ENCODE assay signal across 18 cellular contexts in the genomic region with DNA sequence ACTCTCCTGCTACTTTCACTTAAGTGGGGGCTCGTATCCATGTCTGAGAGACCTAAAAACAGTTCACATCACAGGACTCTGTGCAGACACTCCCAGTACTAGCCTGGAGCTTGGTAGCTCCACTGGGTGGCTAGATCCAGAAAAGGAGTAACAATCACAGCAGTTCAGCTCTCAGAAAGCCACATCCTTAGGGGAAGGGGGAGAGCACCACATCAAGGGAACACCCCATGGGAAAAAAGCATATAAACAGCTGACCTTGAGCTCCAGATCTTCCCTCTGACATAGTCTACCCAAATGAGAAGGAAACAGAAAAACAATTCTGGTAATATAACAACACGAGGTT.
DNase-seq lines count a peak whose midpoint lies in the region; ATAC-seq and TF ChIP-seq lines count a peak whose summit lies in the region.
"Had no signal": no experiment of that assay in that cellular context is flagged by ENCODE, and none has a peak within 500 bp of the region (broad histone marks: within the 10 kb centered on the region; RNA-seq: fewer than 3 reads in every experiment).

No MANE protein-coding gene starts in this region.

- H3K9me3 ChIP-seq in BLaER1 treated with 17β-estradiol and CSF1 and Interleukin-3, amounts not matched to agents 10 nM and 100 nM (replicated peaks in 1 of 11): no peaks in the 10 kb centered on the region
- H3K9me3 ChIP-seq in IMR-90 (ENCODE audit: control insufficient read depth, insufficient read depth, low read length): no peaks in the 10 kb centered on the region
- no peaks in the 10 kb centered on the region for H3K9me3 ChIP-seq in mucosa of descending colon
- H3K9me3 ChIP-seq: ascending aorta, tibial artery had no signal

- 0 out of 2 replicates have a peak, but pooled peaks cover 3% of the 10 kb centered on the region for H3K9me3 Mint-ChIP-seq in WTC11
- H3K9me3 Mint-ChIP-seq: activated T-helper 2 cell treated with anti-CD3 and anti-CD28 coated beads, Interferon-gamma antibody, Interleukin-2, Interleukin-4, amounts not matched to agents 10 μg/mL and 5 μg/mL and 100 μg/mL, durations not matched to agents 14 hours and 24 hours and 36 hours; stimulated activated naive CD8-positive, alpha-beta T cell treated with anti-CD3 and anti-CD28 coated beads, Interleukin-15, Interleukin-2, amounts not matched to agents 100 ng/mL and 50 ng/mL, for 24 hours had no signal

- H3K4me3 Mint-ChIP-seq in WTC11: no peak overlapping the region
- H3K4me3 Mint-ChIP-seq: activated naive CD8-positive, alpha-beta T cell; stimulated activated naive CD8-positive, alpha-beta T cell treated with anti-CD3 and anti-CD28 coated beads, Interleukin-15, Interleukin-2, amounts not matched to agents 100 ng/mL and 50 ng/mL, for 24 hours had no signal

- H3K27ac Mint-ChIP-seq in WTC11: peak overlapping the region; percentile 58
- H3K27ac Mint-ChIP-seq: activated naive CD8-positive, alpha-beta T cell; activated T-helper 2 cell treated with anti-CD3 and anti-CD28 coated beads, Interferon-gamma antibody, Interleukin-2, Interleukin-4, amounts not matched to agents 10 μg/mL and 5 μg/mL and 100 μg/mL, durations not matched to agents 14 hours and 24 hours and 36 hours; stimulated activated naive CD8-positive, alpha-beta T cell treated with anti-CD3 and anti-CD28 coated beads, Interleukin-15, Interleukin-2, amounts not matched to agents 100 ng/mL and 50 ng/mL, for 24 hours had no signal

- H3K4me1 ChIP-seq in BLaER1 treated with 17β-estradiol and CSF1 and Interleukin-3, amounts not matched to agents 10 nM and 100 nM: peaks cover 20 to 25% (median 22%) of the 10 kb centered on the region in 10 experiments
- H3K4me1 ChIP-seq in IMR-90 (ENCODE audit: control insufficient read depth, insufficient read depth, low read length): no peaks in the 10 kb centered on the region
- H3K4me1 ChIP-seq in mucosa of descending colon (ENCODE audit: low read depth): no peaks in the 10 kb centered on the region
- H3K4me1 ChIP-seq: ascending aorta had no signal

- no peaks in the 10 kb centered on the region for H3K36me3 ChIP-seq in BLaER1 treated with 17β-estradiol and CSF1 and Interleukin-3, amounts not matched to agents 10 nM and 100 nM
- H3K36me3 ChIP-seq in IMR-90 (ENCODE audit: control insufficient read depth, insufficient read depth, low read length) (no peaks in the 10 kb centered on the region), mucosa of descending colon (ENCODE audit: low read depth) (no peaks in the 10 kb centered on the region)
- H3K36me3 ChIP-seq: ascending aorta, tibial artery had no signal

- H2AK5ac ChIP-seq in IMR-90 (ENCODE audit: low read depth, low read length): no peak overlapping the region

- POLR2A ChIA-PET in IMR-90 (lab: Charles Lee; ENCODE audit: unreplicated experiment): no interaction called here
- POLR2A ChIA-PET in WTC11 (lab: Charles Lee): interaction anchor here (0.6 kb wide), 1 partner anchor 288 kb away, joined by 3 read pairs; no protein-coding TSS in a partner anchor

- TF ChIP-seq RAD21 in IMR-90 (IDR thresholded peaks at IDR 0.05; ENCODE audit: low read length): no peak

- no peaks in the 10 kb centered on the region for H3K27me3 ChIP-seq in BLaER1 treated with 17β-estradiol and CSF1 and Interleukin-3, amounts not matched to agents 10 nM and 100 nM
- no peaks in the 10 kb centered on the region for H3K27me3 ChIP-seq in IMR-90 (ENCODE audit: control insufficient read depth, insufficient read depth, low read length)
- H3K27me3 ChIP-seq: ascending aorta, tibial artery had no signal

- no peak overlapping the region for H2AFZ ChIP-seq in IMR-90 (replicated peaks; ENCODE audit: low read length, poor library complexity)

- no peak overlapping the region for H3K4ac ChIP-seq in IMR-90 (ENCODE audit: low read depth, low read length)

- H3K9ac ChIP-seq in BLaER1 treated with 17β-estradiol and CSF1 and Interleukin-3, amounts not matched to agents 10 nM and 100 nM: peak overlapping the region in 4 of 11 experiments; percentile 7 to 62 (median 29); a peak in 3 of 22 replicates
- H3K9ac ChIP-seq in IMR-90 (ENCODE audit: low read depth, low read length): no peak overlapping the region

- intact Hi-C loops in IMR-90 (cut with micrococcal nuclease): no loop called here
- intact Hi-C loops in mucosa of descending colon (cut with DNase I, micrococcal nuclease): no loop called here

- H2BK15ac ChIP-seq in IMR-90 (ENCODE audit: low read depth, low read length): no peak overlapping the region

- no peak overlapping the region for H3K14ac ChIP-seq in IMR-90 (replicated peaks; ENCODE audit: low read depth, low read length)

- peak overlapping the region in 1 of 10 experiments; percentile 18; a peak in 1 of 20 replicates for H3K4me3 ChIP-seq in BLaER1 treated with 17β-estradiol and CSF1 and Interleukin-3, amounts not matched to agents 10 nM and 100 nM
- H3K4me3 ChIP-seq in IMR-90 (ENCODE audit: insufficient read depth, low read depth, low read length) (no peak overlapping the region), mucosa of descending colon (no peak overlapping the region)
- H3K4me3 ChIP-seq: ascending aorta, tibial artery had no signal

- ATAC-seq in IMR-90 (ENCODE audit: low read depth) (peak; percentile 24; the same call in 1 of the 2 replicates), WTC11 (peak; percentile 30), mucosa of descending colon (peak; percentile 48), GM19328 (IDR thresholded peaks at IDR 0.05; ENCODE audit: unreplicated experiment) (no peak)

- no peaks in the 10 kb centered on the region for H3K27me3 Mint-ChIP-seq in WTC11 (ENCODE audit: low read depth)
- H3K27me3 Mint-ChIP-seq: activated naive CD8-positive, alpha-beta T cell; stimulated activated naive CD8-positive, alpha-beta T cell treated with anti-CD3 and anti-CD28 coated beads, Interleukin-15, Interleukin-2, amounts not matched to agents 100 ng/mL and 50 ng/mL, for 24 hours had no signal

- CTCF ChIA-PET in IMR-90 (lab: Yijun Ruan, JAX): no interaction called here
- CTCF ChIA-PET in WTC11 (lab: Charles Lee): interaction anchor here (0.6 kb wide), 1 partner anchor 11 kb away, joined by 3 read pairs; no protein-coding TSS in a partner anchor

- no peak overlapping the region for H2BK120ac ChIP-seq in IMR-90 (ENCODE audit: low read depth, low read length)

- peak overlapping the region; percentile 64 to 93 (median 82) for H3K4me2 ChIP-seq in BLaER1 treated with 17β-estradiol and CSF1 and Interleukin-3, amounts not matched to agents 10 nM and 100 nM
- no peak overlapping the region for H3K4me2 ChIP-seq in IMR-90 (ENCODE audit: low read depth, low read length)

- no peak overlapping the region for H2BK20ac ChIP-seq in IMR-90 (ENCODE audit: low read depth, low read length)

- no peak overlapping the region for H2AK9ac ChIP-seq in IMR-90 (replicated peaks; ENCODE audit: low read depth, low read length, poor library complexity)

- H4K5ac ChIP-seq in IMR-90 (ENCODE audit: low read depth, low read length): no peak overlapping the region

- no peak overlapping the region for H4K91ac ChIP-seq in IMR-90 (ENCODE audit: insufficient read depth, low read depth, low read length)

- no peaks in the 10 kb centered on the region for H3K79me1 ChIP-seq in IMR-90 (ENCODE audit: low read depth in 1 of 2, low read length in 2 of 2)

- H2BK5ac ChIP-seq in IMR-90 (ENCODE audit: low read depth, low read length, poor library complexity, severe bottlenecking): no peak overlapping the region

- no peak overlapping the region for H3K23ac ChIP-seq in IMR-90 (ENCODE audit: low read depth, low read length)

- BruUV-seq in IMR-90 (replicated peaks; lab: Mats Ljungman, UMichigan): no TSS peak

- H3K56ac ChIP-seq in IMR-90 (ENCODE audit: extremely low read depth, insufficient read depth, low read length): no peak overlapping the region

- H3K18ac ChIP-seq in IMR-90 (ENCODE audit: low read depth, low read length): no peak overlapping the region

- no peaks in the 10 kb centered on the region for H4K20me1 ChIP-seq in BLaER1 treated with 17β-estradiol and CSF1 and Interleukin-3, amounts not matched to agents 10 nM and 100 nM
- no peaks in the 10 kb centered on the region for H4K20me1 ChIP-seq in IMR-90 (ENCODE audit: insufficient read depth, low read length)

- peak overlapping the region in 8 of 11 experiments; percentile 11 to 62 (median 26); a peak in 12 of 22 replicates for H3K27ac ChIP-seq in BLaER1 treated with 17β-estradiol and CSF1 and Interleukin-3, amounts not matched to agents 10 nM and 100 nM
- no peak overlapping the region for H3K27ac ChIP-seq in IMR-90 (ENCODE audit: insufficient read depth, low read length)
- H3K27ac ChIP-seq: ascending aorta, RWPE1, tibial artery had no signal

- H3K9me1 ChIP-seq in IMR-90 (ENCODE audit: insufficient read depth, low read length): peaks cover 2% of the 10 kb centered on the region; the same call in 1 of the 2 replicates

- dilution Hi-C loops in IMR-90 (cut with HindIII; ENCODE audit: low sequenced_read_pairs, unreplicated experiment): no loop called here

- no peak for TF ChIP-seq CTCF in IMR-90 (conservative IDR thresholded peaks at IDR 0.05; ENCODE audit: low read depth, low read length)
- TF ChIP-seq CTCF in WTC11 (IDR thresholded peaks at IDR 0.05): no peak
- no peak for TF ChIP-seq CTCF in mucosa of descending colon (IDR thresholded peaks at IDR 0.05)

- no peak for DNase-seq in IMR-90
- DNase-seq in WTC11 (ENCODE audit: low spot score): no peak
- DNase-seq in mucosa of descending colon: no peak
- no peak for DNase-seq in SHP77 treated with DMSO at 0.1 percent for 48 hours (lab: John Stamatoyannopoulos, UW)
- no peak for DNase-seq in AML-193 (lab: John Stamatoyannopoulos, UW)
- no peak for DNase-seq in stimulated activated CD4-positive, alpha-beta T cell treated with anti-CD3 and anti-CD28 coated beads, Interleukin-2, amount 100 ng/mL, for 24 hours
- DNase-seq: kidney glomerular epithelial cell, NCI-H526 treated with DMSO at 0.1 percent for 48 hours, occipital lobe, T-helper 9 cell, tibial artery had no signal

- WGBS in IMR-90 (ENCODE audit: extremely low coverage in 2 of 2, insufficient read length in 1 of 2), 2 experiments: no CpG with 5 or more reads among the region's 2 CpGs

- TF ChIP-seq POLR2A in IMR-90 (IDR thresholded peaks at IDR 0.05; ENCODE audit: low read depth, low read length): no peak

- peaks cover 18% of the 10 kb centered on the region for H3K4me1 Mint-ChIP-seq in WTC11

- H4K8ac ChIP-seq in IMR-90 (ENCODE audit: low read depth in 2 of 2, low read length in 2 of 2): no peak overlapping the region

- no peaks in the 10 kb centered on the region for H3K36me3 Mint-ChIP-seq in WTC11
- H3K36me3 Mint-ChIP-seq: activated naive CD8-positive, alpha-beta T cell had no signal

- in situ Hi-C loops in IMR-90 (cut with MboI; ENCODE audit: low sequenced_read_pairs): no loop called here

TF ChIP-seq in WTC11, 78 proteins besides CTCF, POLR2A, EP300 and RAD21 (continues in another document):
- TF ChIP-seq CBFB (CRISPR knock-in tag; IDR thresholded peaks at IDR 0.05; ENCODE audit: low read depth): no peak
